In genomic region chr12:13036881-13037280, GRCh38 we compare ENCODE assay signal across 29 cellular contexts.
"Had no signal": no experiment of that assay in that cellular context is flagged by ENCODE, and none has a peak within 500 bp of the region (broad histone marks: within the 10 kb centered on the region; RNA-seq: fewer than 3 reads in every experiment).

No MANE protein-coding gene starts in this region.

- H3K27me3 ChIP-seq: ascending aorta, cardiac muscle cell, MG63, SJCRH30 had no signal

- H3K4me3 Mint-ChIP-seq: activated CD4-positive, alpha-beta T cell treated with anti-CD3 and anti-CD28 coated beads, Interleukin-2, amount 10 ng/mL, durations not matched to agents 24 days and 14 days; activated CD8-positive, alpha-beta T cell treated with anti-CD3 and anti-CD28 coated beads for 36 hours; activated naive CD4-positive, alpha-beta T cell treated with anti-CD3 and anti-CD28 coated beads, Interleukin-2, amount 50 U/mL, for 24 hours; activated naive CD8-positive, alpha-beta T cell treated with anti-CD3 and anti-CD28 coated beads, Interleukin-2, amount 10 ng/mL, durations not matched to agents 7 days and 5 days; activated T-cell treated with anti-CD3 and anti-CD28 coated beads, Interleukin-2, amount 50 U/mL, for 72 hours; activated T-helper 17 cell treated with anti-CD3 and anti-CD28 coated beads, Interleukin-2, amount 50 U/mL, for 72 hours; central memory CD8-positive, alpha-beta T cell had no signal

- H3K4me1 Mint-ChIP-seq: activated CD4-positive, alpha-beta T cell treated with anti-CD3 and anti-CD28 coated beads, Interleukin-2, amount 10 ng/mL, durations not matched to agents 24 days and 14 days; activated naive CD4-positive, alpha-beta T cell treated with anti-CD3 and anti-CD28 coated beads, Interleukin-2, amount 50 U/mL, for 24 hours; activated naive CD8-positive, alpha-beta T cell treated with anti-CD3 and anti-CD28 coated beads, Interleukin-2, amount 10 ng/mL, durations not matched to agents 7 days and 5 days; activated T-helper 17 cell treated with anti-CD3 and anti-CD28 coated beads, Interleukin-2, amount 50 U/mL, for 72 hours; central memory CD8-positive, alpha-beta T cell had no signal

- H3K27me3 Mint-ChIP-seq: activated CD8-positive, alpha-beta T cell treated with anti-CD3 and anti-CD28 coated beads for 36 hours; activated naive CD4-positive, alpha-beta T cell treated with anti-CD3 and anti-CD28 coated beads, Interleukin-2, amount 50 U/mL, for 24 hours; activated T-helper 17 cell treated with anti-CD3 and anti-CD28 coated beads, Interleukin-2, amount 50 U/mL, for 72 hours; central memory CD8-positive, alpha-beta T cell had no signal

- H3K27ac Mint-ChIP-seq: activated CD4-positive, alpha-beta T cell treated with anti-CD3 and anti-CD28 coated beads, Interleukin-2, amount 10 ng/mL, durations not matched to agents 24 days and 14 days; activated CD8-positive, alpha-beta T cell treated with anti-CD3 and anti-CD28 coated beads for 36 hours; activated naive CD4-positive, alpha-beta T cell treated with anti-CD3 and anti-CD28 coated beads, Interleukin-2, amount 50 U/mL, for 24 hours; activated naive CD8-positive, alpha-beta T cell treated with anti-CD3 and anti-CD28 coated beads, Interleukin-2, amount 10 ng/mL, durations not matched to agents 7 days and 5 days; activated T-cell treated with anti-CD3 and anti-CD28 coated beads, Interleukin-2, amount 50 U/mL, for 72 hours; activated T-helper 17 cell treated with anti-CD3 and anti-CD28 coated beads, Interleukin-2, amount 50 U/mL, for 72 hours had no signal

- H3K27ac ChIP-seq: ascending aorta, cardiac muscle cell, SJCRH30, SK-N-MC had no signal

- H3K36me3 ChIP-seq: ascending aorta, cardiac muscle cell, MG63, SJCRH30 had no signal

- ATAC-seq: activated CD8-positive, alpha-beta T cell treated with anti-CD3 and anti-CD28 coated beads for 36 hours; activated T-cell treated with anti-CD3 and anti-CD28 coated beads, Interleukin-2, amount 50 U/mL, for 72 hours; activated T-helper 17 cell treated with anti-CD3 and anti-CD28 coated beads, Interleukin-2, amount 50 U/mL, for 72 hours; Panc1 had no signal

- H3K4me1 ChIP-seq: SJCRH30 had no signal

- DNase-seq: activated CD4-positive, alpha-beta T cell treated with anti-CD3 and anti-CD28 coated beads, Interleukin-2, amount 10 ng/mL, durations not matched to agents 24 days and 14 days; activated CD4-positive, alpha-beta T cell treated with anti-CD3 and anti-CD28 coated beads, Interleukin-2, amount 50 U/mL, for 4 hours; activated CD8-positive, alpha-beta T cell treated with anti-CD3 and anti-CD28 coated beads for 36 hours; activated gamma-delta T cell; activated naive CD4-positive, alpha-beta T cell treated with Interleukin-2 at 50 U/mL for 16 hours; activated naive CD8-positive, alpha-beta T cell treated with anti-CD3 and anti-CD28 coated beads, Interleukin-2, amount 10 ng/mL, durations not matched to agents 7 days and 5 days; activated T-cell treated with anti-CD3 and anti-CD28 coated beads, Interleukin-2, amount 50 U/mL, for 1 hour; activated T-cell treated with anti-CD3 and anti-CD28 coated beads, Interleukin-2, amount 50 U/mL, for 72 hours; amygdala; Kasumi-1; KG1; MG63; NCI-H1048; NCI-H1105 treated with DMSO at 0.1 percent for 48 hours; NCI-H1436; NCI-H1694; NCI-H1930; NCI-H2081 treated with DMSO at 0.1 percent for 48 hours; NCI-H2171; NCI-H510A; SHP77; SJCRH30 had no signal

- H3K36me3 Mint-ChIP-seq: activated naive CD4-positive, alpha-beta T cell treated with anti-CD3 and anti-CD28 coated beads, Interleukin-2, amount 50 U/mL, for 24 hours; activated naive CD8-positive, alpha-beta T cell treated with anti-CD3 and anti-CD28 coated beads, Interleukin-2, amount 10 ng/mL, durations not matched to agents 7 days and 5 days had no signal

- H3K4me3 ChIP-seq: ascending aorta, cardiac muscle cell, MG63, SJCRH30, SK-N-MC had no signal

- H3K9me3 Mint-ChIP-seq: activated CD4-positive, alpha-beta T cell treated with anti-CD3 and anti-CD28 coated beads, Interleukin-2, amount 10 ng/mL, durations not matched to agents 24 days and 14 days; activated CD8-positive, alpha-beta T cell treated with anti-CD3 and anti-CD28 coated beads for 36 hours; activated naive CD4-positive, alpha-beta T cell treated with anti-CD3 and anti-CD28 coated beads, Interleukin-2, amount 50 U/mL, for 24 hours; activated naive CD8-positive, alpha-beta T cell treated with anti-CD3 and anti-CD28 coated beads, Interleukin-2, amount 10 ng/mL, durations not matched to agents 7 days and 5 days; activated T-cell treated with anti-CD3 and anti-CD28 coated beads, Interleukin-2, amount 50 U/mL, for 72 hours; activated T-helper 17 cell treated with anti-CD3 and anti-CD28 coated beads, Interleukin-2, amount 50 U/mL, for 72 hours; central memory CD8-positive, alpha-beta T cell had no signal
